In the genomic region with DNA sequence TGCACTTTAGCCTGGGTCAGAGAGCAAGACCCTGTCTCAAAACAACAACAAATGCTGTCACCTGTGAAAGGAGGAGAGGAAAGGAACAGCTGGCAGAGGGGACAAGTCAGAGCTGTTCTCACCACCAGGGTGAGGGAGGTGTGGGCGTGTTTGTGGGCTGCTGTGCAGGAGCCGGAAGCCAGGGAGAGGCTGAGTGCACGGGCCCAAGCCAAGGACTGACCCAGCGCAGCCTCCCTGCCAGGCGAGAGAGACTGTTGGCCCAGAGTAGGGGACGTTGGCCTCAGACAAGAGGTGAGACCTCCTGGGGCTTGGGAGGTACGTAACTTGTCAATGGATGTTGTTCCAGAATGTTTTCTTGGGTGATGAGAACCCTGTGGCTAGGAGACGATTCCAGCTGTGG, we compare ENCODE assay signal across 10 cellular contexts. TPM values are rescaled to one million over a fixed set of nuclear protein-coding genes. Genes with fewer than 3 reads are reported as not detected.
DNase-seq lines count a peak whose midpoint lies in the region; ATAC-seq lines count a peak whose summit lies in the region.
"Had no signal": no experiment of that assay in that cellular context is flagged by ENCODE, and none has a peak within 500 bp of the region (broad histone marks: within the 10 kb centered on the region; RNA-seq: fewer than 3 reads in every experiment).

No MANE protein-coding gene starts in this region.

- no peak overlapping the region for H3K4me3 Mint-ChIP-seq in activated CD4-positive, alpha-beta memory T cell treated with anti-CD3 and anti-CD28 coated beads, Interleukin-2, amount 10 ng/mL, durations not matched to agents 7 days and 5 days

- H3K27me3 Mint-ChIP-seq in activated CD4-positive, alpha-beta memory T cell treated with anti-CD3 and anti-CD28 coated beads, Interleukin-2, amount 10 ng/mL, durations not matched to agents 7 days and 5 days, result peaks cover 5% of the 10 kb centered on the region

- intact Hi-C loops in right cardiac atrium (cut with DNase I), result no loop called here

- H3K9me3 ChIP-seq in right cardiac atrium (ENCODE audit: control insufficient read depth, low read length), result no peaks in the 10 kb centered on the region

- POLR2A ChIA-PET in activated CD4-positive, alpha-beta memory T cell treated with anti-CD3 and anti-CD28 coated beads, Interleukin-2, amount 10 ng/mL, durations not matched to agents 7 days and 5 days (lab: Charles Lee), result no interaction called here

- no peak overlapping the region for H3K4me3 ChIP-seq in right cardiac atrium (ENCODE audit: low read length)

- peak; percentile 47 to 70 for ATAC-seq in right cardiac atrium

- peaks cover 28% of the 10 kb centered on the region for H3K4me1 Mint-ChIP-seq in activated CD4-positive, alpha-beta memory T cell treated with anti-CD3 and anti-CD28 coated beads, Interleukin-2, amount 10 ng/mL, durations not matched to agents 7 days and 5 days

- peak; percentile 28 for DNase-seq in DMS 273 (lab: John Stamatoyannopoulos, UW; ENCODE audit: unreplicated experiment)
- DNase-seq in DMS 273 treated with DMSO at 0.1 percent for 48 hours (lab: John Stamatoyannopoulos, UW), result no peak
- peak; percentile 60 for DNase-seq in activated CD4-positive, alpha-beta memory T cell treated with anti-CD3 and anti-CD28 coated beads, Interleukin-2, amount 10 ng/mL, durations not matched to agents 7 days and 5 days
- peak; percentile 62 to 80 (median 79) for DNase-seq in right cardiac atrium
- DNase-seq in substantia nigra (lab: John Stamatoyannopoulos, UW), result peak in 1 of 49 donors; percentile 19
- DNase-seq in stimulated activated CD4-positive, alpha-beta T cell treated with anti-CD3 and anti-CD28 coated beads, Interleukin-12 subunit alpha, Interleukin-12 subunit beta, amount 100 ng/mL, for 4 hours, result no peak
- no peak for DNase-seq in SK-N-DZ (ENCODE audit: low spot score)
- no peak for DNase-seq in NCI-H1436 (lab: John Stamatoyannopoulos, UW)

- H3K27ac Mint-ChIP-seq in activated CD4-positive, alpha-beta memory T cell treated with anti-CD3 and anti-CD28 coated beads, Interleukin-2, amount 10 ng/mL, durations not matched to agents 7 days and 5 days, result no peak overlapping the region

- peak overlapping the region; percentile 65 for H3K27ac ChIP-seq in right cardiac atrium (ENCODE audit: low read length)
- H3K27ac ChIP-seq in substantia nigra (ENCODE audit: low read depth, low read length, poor library complexity, severe bottlenecking), result peak overlapping the region; percentile 67
- H3K27ac ChIP-seq: 22Rv1 had no signal

- WGBS in right cardiac atrium, result 39% methylated on average over 8 of the region's 8 CpGs

- CTCF ChIA-PET in activated CD4-positive, alpha-beta memory T cell treated with anti-CD3 and anti-CD28 coated beads, Interleukin-2, amount 10 ng/mL, durations not matched to agents 7 days and 5 days (lab: Charles Lee), result interaction anchor here (1.0 to 1.5 kb wide), 3 partner anchors 9 to 88 kb away, joined by 3 to 4 read pairs (median 3); no protein-coding TSS in a partner anchor

- H3K36me3 Mint-ChIP-seq in activated CD4-positive, alpha-beta memory T cell treated with anti-CD3 and anti-CD28 coated beads, Interleukin-2, amount 10 ng/mL, durations not matched to agents 7 days and 5 days (ENCODE audit: low read depth), result no peaks in the 10 kb centered on the region

- no peaks in the 10 kb centered on the region for H3K9me3 Mint-ChIP-seq in activated CD4-positive, alpha-beta memory T cell treated with anti-CD3 and anti-CD28 coated beads, Interleukin-2, amount 10 ng/mL, durations not matched to agents 7 days and 5 days

- H3K4me1 ChIP-seq in right cardiac atrium (ENCODE audit: control insufficient read depth, insufficient read depth, low read length), result peaks cover 3% of the 10 kb centered on the region

- H3K27me3 ChIP-seq in right cardiac atrium (ENCODE audit: control insufficient read depth, insufficient read depth), result no peaks in the 10 kb centered on the region

RNA-seq across cellular contexts. Expression of a gene that starts 10.7 kb away (rescaled TPM):
- total RNA-seq in activated CD4-positive, alpha-beta memory T cell treated with anti-CD3 and anti-CD28 coated beads, Interleukin-2, amount 10 ng/mL, durations not matched to agents 7 days and 5 days, result under 1 TPM; 0.15 to 0.60 TPM
- 10 to 100 TPM in 2 of 4 donors, 1 to 10 TPM in 2; 9.6 to 12.7 (median 10.3) TPM for total RNA-seq in right cardiac atrium
- 16.2 TPM for polyA plus RNA-seq in right cardiac atrium
- polyA plus RNA-seq in SK-N-DZ (2014; cell fraction: cytosol; rRNA removed), result 0.70 and 2.4 TPM in 2 replicates
- polyA plus RNA-seq in SK-N-DZ (2014; cell fraction: nucleus; rRNA removed), result 4.3 and 4.4 TPM in 2 replicates

RNA-seq across cellular contexts. Expression of a gene that starts 45.8 kb away (rescaled TPM):
- 10 to 100 TPM; 36.7 to 37.7 TPM for total RNA-seq in activated CD4-positive, alpha-beta memory T cell treated with anti-CD3 and anti-CD28 coated beads, Interleukin-2, amount 10 ng/mL, durations not matched to agents 7 days and 5 days
- total RNA-seq in right cardiac atrium, result 10 to 100 TPM; 18.4 to 28.5 (median 23.1) TPM
- polyA plus RNA-seq in right cardiac atrium, result 15.9 TPM
- polyA plus RNA-seq in SK-N-DZ (2014; cell fraction: cytosol; rRNA removed), result 64.2 and 66.4 TPM in 2 replicates
- polyA plus RNA-seq in SK-N-DZ (2014; cell fraction: nucleus; rRNA removed), result 201 and 229 TPM in 2 replicates

RNA-seq across cellular contexts. Expression of a gene that starts 51.0 kb away (rescaled TPM):
- total RNA-seq in activated CD4-positive, alpha-beta memory T cell treated with anti-CD3 and anti-CD28 coated beads, Interleukin-2, amount 10 ng/mL, durations not matched to agents 7 days and 5 days, result not detected
- total RNA-seq in right cardiac atrium, result not detected
- polyA plus RNA-seq in right cardiac atrium, result not detected
- polyA plus RNA-seq in SK-N-DZ (2014; cell fraction: cytosol; rRNA removed), result not detected in 2 replicates
- not detected in 2 replicates for polyA plus RNA-seq in SK-N-DZ (2014; cell fraction: nucleus; rRNA removed)
- total RNA-seq: fibroblast of villous mesenchyme had no signal

Comparison
In these comparisons a context has a peak if more than half of its experiments do, and no peak if none do; other contexts are left out.
1. DNase-seq: peak in DMS 273 (single experiment), activated CD4-positive, alpha-beta memory T cell treated with anti-CD3 and anti-CD28 coated beads, Interleukin-2, amount 10 ng/mL, durations not matched to agents 7 days and 5 days (single experiment) and right cardiac atrium (3 of 3); none in DMS 273 treated with DMSO at 0.1 percent for 48 hours (single experiment), stimulated activated CD4-positive, alpha-beta T cell treated with anti-CD3 and anti-CD28 coated beads, Interleukin-12 subunit alpha, Interleukin-12 subunit beta, amount 100 ng/mL, for 4 hours (single experiment), SK-N-DZ (single experiment) and NCI-H1436 (single experiment).
2. RNA of a gene that starts 10.7 kb away (total RNA-seq): 9.6 to 12.7 TPM in right cardiac atrium; 0.15 to 0.60 TPM in activated CD4-positive, alpha-beta memory T cell treated with anti-CD3 and anti-CD28 coated beads, Interleukin-2, amount 10 ng/mL, durations not matched to agents 7 days and 5 days; every median in the first group is over 4 times any median in the second.